Comparison of ENCODE assay signal across 12 cellular contexts in genomic region chr7:77426521-77427051, GRCh38. TPM values are rescaled to one million over a fixed set of nuclear protein-coding genes. Genes with fewer than 3 reads are reported as not detected.
DNase-seq lines count a peak whose midpoint lies in the region; ATAC-seq and TF ChIP-seq lines count a peak whose summit lies in the region.
"Had no signal": no experiment of that assay in that cellular context is flagged by ENCODE, and none has a peak within 500 bp of the region (broad histone marks: within the 10 kb centered on the region; RNA-seq: fewer than 3 reads in every experiment).

No MANE protein-coding gene starts in this region.

- no peak overlapping the region for H3K27ac ChIP-seq in Karpas-422 (ENCODE audit: low read length)
- H3K27ac ChIP-seq: SK-N-MC had no signal

- H3K36me3 ChIP-seq in Karpas-422 (ENCODE audit: insufficient read depth, low read length), result no peaks in the 10 kb centered on the region

- no peak overlapping the region for H3K9ac ChIP-seq in Karpas-422 (ENCODE audit: low read length)

- peak; percentile 84 for DNase-seq in AG10803 (ENCODE audit: low read depth)
- no peak for DNase-seq in Karpas-422
- no peak for DNase-seq in natural killer cell
- no peak for DNase-seq in NCI-H82 (lab: John Stamatoyannopoulos, UW)
- no peak for DNase-seq in activated CD4-positive, CD25-positive, alpha-beta regulatory T cell treated with anti-CD3 and anti-CD28 coated beads, Interleukin-2, amount 50 U/mL, for 72 hours
- DNase-seq: activated T-cell treated with anti-CD3 and anti-CD28 coated beads, Interleukin-2, amount 50 U/mL, for 4 hours; erythroblast; NCI-H1105 treated with DMSO at 0.1 percent for 48 hours had no signal

- peak overlapping the region; percentile 51 for H3K4me3 Mint-ChIP-seq in dendritic cell treated with granulocyte-macrophage colony-stimulating factor and Interleukin-4, amounts not matched to agents 40 ng/mL and 50 ng/mL, for 4 days
- H3K4me3 Mint-ChIP-seq in natural killer cell, result peak overlapping the region; percentile 1
- H3K4me3 Mint-ChIP-seq: activated T-cell treated with anti-CD3 and anti-CD28 coated beads, Interleukin-2, amount 50 U/mL, for 4 hours had no signal

- intact Hi-C loops in dendritic cell treated with granulocyte-macrophage colony-stimulating factor and Interleukin-4, amounts not matched to agents 40 ng/mL and 50 ng/mL, for 4 days (cut with micrococcal nuclease), result loop anchor here (5.0 kb wide), 2 partner anchors 34 to 111 kb away; partner anchors contain the start of gene PTPN12
- intact Hi-C loops in natural killer cell (cut with micrococcal nuclease), result loop anchor here (5.0 kb wide), 1 partner anchor 111 kb away; the partner anchor contains the start of gene PTPN12

- no peaks in the 10 kb centered on the region; the same call in 1 of the 2 replicates for H3K4me1 ChIP-seq in Karpas-422 (ENCODE audit: low read length)

- H3K27me3 ChIP-seq in Karpas-422 (ENCODE audit: low read length), result no peaks in the 10 kb centered on the region

- H3K9me2 ChIP-seq in Karpas-422 (replicated peaks; ENCODE audit: insufficient read depth, low read length), result no peaks in the 10 kb centered on the region

- TF ChIP-seq CTCF in AG10803 (conservative IDR thresholded peaks at IDR 0.05; ENCODE audit: low read length) (no peak), natural killer cell (IDR thresholded peaks at IDR 0.05) (no peak)

- no peaks in the 10 kb centered on the region for H3K9me3 ChIP-seq in Karpas-422 (ENCODE audit: low read length)

- H3K4me3 ChIP-seq in AG10803 (ENCODE audit: low read length) (no peak overlapping the region), Karpas-422 (ENCODE audit: low read length) (no peak overlapping the region)
- H3K4me3 ChIP-seq: SK-N-MC had no signal

- H3K27ac Mint-ChIP-seq in dendritic cell treated with granulocyte-macrophage colony-stimulating factor and Interleukin-4, amounts not matched to agents 40 ng/mL and 50 ng/mL, for 4 days, result peak overlapping the region; percentile 69
- peak overlapping the region; percentile 92 for H3K27ac Mint-ChIP-seq in natural killer cell

- no peaks in the 10 kb centered on the region for H3K9me3 Mint-ChIP-seq in dendritic cell treated with granulocyte-macrophage colony-stimulating factor and Interleukin-4, amounts not matched to agents 40 ng/mL and 50 ng/mL, for 4 days
- no peaks in the 10 kb centered on the region for H3K9me3 Mint-ChIP-seq in natural killer cell
- H3K9me3 Mint-ChIP-seq: activated T-cell treated with anti-CD3 and anti-CD28 coated beads, Interleukin-2, amount 50 U/mL, for 4 hours had no signal

- no peaks in the 10 kb centered on the region for H3K36me3 Mint-ChIP-seq in dendritic cell treated with granulocyte-macrophage colony-stimulating factor and Interleukin-4, amounts not matched to agents 40 ng/mL and 50 ng/mL, for 4 days (ENCODE audit: low read depth)
- no peaks in the 10 kb centered on the region for H3K36me3 Mint-ChIP-seq in natural killer cell

- no peaks in the 10 kb centered on the region for H4K20me1 ChIP-seq in Karpas-422 (ENCODE audit: insufficient read depth, low read depth, low read length)

- peak overlapping the region; percentile 31 for H3K4me2 ChIP-seq in Karpas-422 (ENCODE audit: low read depth, low read length, poor library complexity, severe bottlenecking)

- H3K4me1 Mint-ChIP-seq in dendritic cell treated with granulocyte-macrophage colony-stimulating factor and Interleukin-4, amounts not matched to agents 40 ng/mL and 50 ng/mL, for 4 days (ENCODE audit: low read depth), result peaks cover 57% of the 10 kb centered on the region
- peaks cover 24 to 29% of the 10 kb centered on the region in 2 donors for H3K4me1 Mint-ChIP-seq in natural killer cell

- no peaks in the 10 kb centered on the region for H3K79me2 ChIP-seq in Karpas-422 (ENCODE audit: low read length)

- ATAC-seq in natural killer cell (no peak), HG03097 (IDR thresholded peaks at IDR 0.05; ENCODE audit: low FRiP score, unreplicated experiment) (no peak), GM18867 (IDR thresholded peaks at IDR 0.05; ENCODE audit: unreplicated experiment) (no peak)
- ATAC-seq: activated T-cell treated with anti-CD3 and anti-CD28 coated beads, Interleukin-2, amount 50 U/mL, for 4 hours had no signal

- H3K27me3 Mint-ChIP-seq in dendritic cell treated with granulocyte-macrophage colony-stimulating factor and Interleukin-4, amounts not matched to agents 40 ng/mL and 50 ng/mL, for 4 days, result no peaks in the 10 kb centered on the region
- H3K27me3 Mint-ChIP-seq in natural killer cell (ENCODE audit: low read depth in 2 of 2), result no peaks in the 10 kb centered on the region

- H2AFZ ChIP-seq in Karpas-422 (ENCODE audit: low read length), result no peak overlapping the region

RNA-seq across cellular contexts. Expression of gene GSAP, which starts 10.4 kb away (rescaled TPM):
- 1.3 and 7.1 TPM in 2 replicates for total RNA-seq in Karpas-422 (2014; rRNA removed; shearing (Covaris generic); ENCODE audit: low replicate concordance)
- total RNA-seq in natural killer cell, result 100 to 1,000 TPM; 202 to 302 (median 301) TPM

Comparison
In these comparisons a context has a peak if more than half of its experiments do, and no peak if none do; other contexts are left out.
1. RNA of gene GSAP, which starts 10.4 kb away (total RNA-seq): 202 to 302 TPM in natural killer cell; 1.3 to 7.1 TPM in Karpas-422; every median in the first group is over 10 times any median in the second.